Comparison of ENCODE assay signal across 3 cellular contexts in genomic region chr10:14683246-14683645, GRCh38.
A peak's percentile ranks its signal among the peaks of the same experiment; 100 is the strongest.
TF ChIP-seq lines count a peak whose summit lies in the region.

No MANE protein-coding gene starts in this region.

TF ChIP-seq in liver, 16 proteins besides CTCF, POLR2A, EP300 and RAD21:
- TF ChIP-seq REST (IDR thresholded peaks at IDR 0.05) (peak; percentile 43), ZBTB33 (IDR thresholded peaks at IDR 0.05) (no peak), EGR1 (IDR thresholded peaks at IDR 0.05; ENCODE audit: low read depth in 2 of 2) (no peak), RXRA (IDR thresholded peaks at IDR 0.05) (no peak)

TF ChIP-seq in HepG2, 621 proteins besides CTCF, POLR2A, EP300 and RAD21 (continued from another document):
- TF ChIP-seq E2F5 (CRISPR knock-in tag; conservative IDR thresholded peaks at IDR 0.05) (no peak), PRDM4 (CRISPR knock-in tag; IDR thresholded peaks at IDR 0.05; ENCODE audit: borderline replicate concordance) (no peak), SOX6 (IDR thresholded peaks at IDR 0.05) (no peak), SOX6 (CRISPR knock-in tag; IDR thresholded peaks at IDR 0.05) (no peak), ARID4A (CRISPR knock-in tag; IDR thresholded peaks at IDR 0.05; ENCODE audit: borderline replicate concordance) (no peak), SP5 (CRISPR knock-in tag; IDR thresholded peaks at IDR 0.05; ENCODE audit: borderline replicate concordance, low read depth) (no peak), SETDB1 (CRISPR knock-in tag; IDR thresholded peaks at IDR 0.05; ENCODE audit: borderline replicate concordance) (no peak)

TF ChIP-seq in WTC11, 78 proteins besides CTCF, POLR2A, EP300 and RAD21 (continued from another document):
- TF ChIP-seq PRDM15 (CRISPR knock-in tag; IDR thresholded peaks at IDR 0.05): no peak
